In genomic region chr5:87776785-87777184, GRCh38 we compare ENCODE assay signal across 23 cellular contexts.
DNase-seq lines count a peak whose midpoint lies in the region; ATAC-seq and TF ChIP-seq lines count a peak whose summit lies in the region.
"Had no signal": no experiment of that assay in that cellular context is flagged by ENCODE, and none has a peak within 500 bp of the region (broad histone marks: within the 10 kb centered on the region; RNA-seq: fewer than 3 reads in every experiment).

No MANE protein-coding gene starts in this region.

- 89% methylated on average over 3 of the region's 3 CpGs for WGBS in mammary epithelial cell (ENCODE audit: low coverage, missing lambda C conversion rate)
- WGBS in gastroesophageal sphincter (ENCODE audit: low coverage in 1 of 2), 2 donors, result 81 to 100% methylated on average over 3 of the region's 3 CpGs

- no peak overlapping the region for H3K9ac ChIP-seq in mammary epithelial cell (ENCODE audit: insufficient read depth, low read length)
- H3K9ac ChIP-seq in colonic mucosa (ENCODE audit: low read depth in 2 of 2, low read length in 2 of 2), result no peak overlapping the region
- H3K9ac ChIP-seq: BLaER1 treated with 17β-estradiol and CSF1 and Interleukin-3, amounts not matched to agents 10 nM and 100 nM; GM23248 had no signal

- H3K4me3 ChIP-seq in mammary epithelial cell (replicated peaks in 1 of 3; ENCODE audit: insufficient read depth in 1 of 3, low read depth in 2 of 3, low read length in 3 of 3), result no peak overlapping the region
- no peak overlapping the region for H3K4me3 ChIP-seq in breast epithelium
- H3K4me3 ChIP-seq in epithelial cell of esophagus (ENCODE audit: low read length), result no peak overlapping the region
- no peak overlapping the region for H3K4me3 ChIP-seq in gastroesophageal sphincter
- H3K4me3 ChIP-seq in colonic mucosa, result no peak overlapping the region
- H3K4me3 ChIP-seq: A549; BLaER1 treated with 17β-estradiol and CSF1 and Interleukin-3, amounts not matched to agents 10 nM and 100 nM; GM12878; GM23248 had no signal

- no peaks in the 10 kb centered on the region for H4K20me1 ChIP-seq in mammary epithelial cell (ENCODE audit: insufficient read depth, low read length)
- H4K20me1 ChIP-seq: BLaER1 treated with 17β-estradiol and CSF1 and Interleukin-3, amounts not matched to agents 10 nM and 100 nM had no signal

- TF ChIP-seq POLR2A in breast epithelium (IDR thresholded peaks at IDR 0.05) (no peak), gastroesophageal sphincter (IDR thresholded peaks at IDR 0.05) (no peak)

- H3K4me1 ChIP-seq in mammary epithelial cell (ENCODE audit: insufficient read depth, low read length), result peaks cover 12% of the 10 kb centered on the region
- H3K4me1 ChIP-seq in breast epithelium, result no peaks in the 10 kb centered on the region
- peaks cover 0 to 3% (median 0%) of the 10 kb centered on the region in 3 donors for H3K4me1 ChIP-seq in gastroesophageal sphincter
- no peaks in the 10 kb centered on the region for H3K4me1 ChIP-seq in colonic mucosa
- H3K4me1 ChIP-seq: A549; BE2C; BLaER1 treated with 17β-estradiol and CSF1 and Interleukin-3, amounts not matched to agents 10 nM and 100 nM had no signal

- peak; percentile 56 for DNase-seq in mammary epithelial cell
- no peak for DNase-seq in breast epithelium (ENCODE audit: low spot score in 2 of 2)
- DNase-seq in RWPE1 (ENCODE audit: low spot score), result peak; percentile 13
- peak; percentile 53 for DNase-seq in epithelial cell of esophagus (ENCODE audit: low read depth)
- DNase-seq in kidney tubule cell (ENCODE audit: low spot score), result no peak
- DNase-seq in colonic mucosa, result no peak
- DNase-seq: 8988T; ACHN; AML-193; BE2C; CD4-positive, alpha-beta T cell; CD8-positive, alpha-beta memory T cell; DMS 273 treated with DMSO at 0.1 percent for 48 hours; DMS79; EL; GDM1; H7; HCEC 1CT had no signal

- TF ChIP-seq CTCF in mammary epithelial cell (conservative IDR thresholded peaks at IDR 0.05 in 1 of 2, IDR thresholded peaks at IDR 0.05 in 1 of 2; ENCODE audit: extremely low read depth in 1 of 2, insufficient read depth in 1 of 2, low read depth in 1 of 2, low read length in 2 of 2) (no peak), breast epithelium (IDR thresholded peaks at IDR 0.05) (no peak), RWPE1 (conservative IDR thresholded peaks at IDR 0.05; ENCODE audit: low read depth) (no peak), epithelial cell of esophagus (IDR thresholded peaks at IDR 0.05; ENCODE audit: insufficient read depth, low read depth, low read length, missing control alignments) (no peak), gastroesophageal sphincter (IDR thresholded peaks at IDR 0.05) (no peak), colonic mucosa (IDR thresholded peaks at IDR 0.05) (no peak)

- ATAC-seq in gastroesophageal sphincter, result no peak
- ATAC-seq: A549, GM12878 had no signal

- H3K4me2 ChIP-seq in mammary epithelial cell (ENCODE audit: insufficient read depth, low read depth, low read length), result peak overlapping the region; percentile 27
- H3K4me2 ChIP-seq: A549; BLaER1 treated with 17β-estradiol and CSF1 and Interleukin-3, amounts not matched to agents 10 nM and 100 nM had no signal

- TF ChIP-seq EP300 in gastroesophageal sphincter (IDR thresholded peaks at IDR 0.05), result no peak

- dilution Hi-C loops in mammary epithelial cell (cut with HindIII; ENCODE audit: low sequenced_read_pairs), result no loop called here

- H3K27ac ChIP-seq in mammary epithelial cell (ENCODE audit: insufficient read depth, low read depth, low read length), result no peak overlapping the region
- no peak overlapping the region for H3K27ac ChIP-seq in breast epithelium
- no peak overlapping the region for H3K27ac ChIP-seq in RWPE1
- no peak overlapping the region for H3K27ac ChIP-seq in gastroesophageal sphincter
- H3K27ac ChIP-seq in colonic mucosa, result no peak overlapping the region
- H3K27ac ChIP-seq: A549; BLaER1 treated with 17β-estradiol and CSF1 and Interleukin-3, amounts not matched to agents 10 nM and 100 nM; GM23248 had no signal

- no peak overlapping the region for H2AFZ ChIP-seq in mammary epithelial cell (ENCODE audit: low read depth, low read length)
- H2AFZ ChIP-seq: GM23248 had no signal

- POLR2A ChIA-PET in RWPE1 (lab: Yijun Ruan, JAX; ENCODE audit: low non-redundant PET), result no interaction called here

- intact Hi-C loops in mammary epithelial cell (cut with micrococcal nuclease) (no loop called here), breast epithelium (cut with DNase I; ENCODE audit: low total_unique reads) (loop anchor here (5.0 kb wide), 1 partner anchor 1406 kb away; no protein-coding TSS in a partner anchor), colonic mucosa (cut with DNase I) (loop anchor here (10.0 kb wide), 1 partner anchor 352 kb away; no protein-coding TSS in a partner anchor)

- no peaks in the 10 kb centered on the region for H3K27me3 ChIP-seq in mammary epithelial cell (ENCODE audit: insufficient read depth, low read length)
- H3K27me3 ChIP-seq in breast epithelium, result peaks cover 0 to 6% of the 10 kb centered on the region in 2 donors
- peaks cover 25% of the 10 kb centered on the region for H3K27me3 ChIP-seq in gastroesophageal sphincter
- H3K27me3 ChIP-seq in colonic mucosa, result no peaks in the 10 kb centered on the region

- in situ Hi-C loops in mammary epithelial cell (cut with MboI; ENCODE audit: low sequenced_read_pairs in 2 of 2), result loop anchor here in 1 of 2 donors (25.0 kb wide), 1 partner anchor 911 kb away; no protein-coding TSS in a partner anchor

- CTCF ChIA-PET in mammary epithelial cell (lab: Charles Lee; ENCODE audit: low non-redundant PET) (no interaction called here), RWPE1 (lab: Yijun Ruan, JAX) (no interaction called here)

- no TSS peak for BruUV-seq in mammary epithelial cell (replicated peaks; lab: Mats Ljungman, UMichigan)

- H3K36me3 ChIP-seq in mammary epithelial cell (ENCODE audit: insufficient read depth, low read length) (no peaks in the 10 kb centered on the region), breast epithelium (no peaks in the 10 kb centered on the region), gastroesophageal sphincter (no peaks in the 10 kb centered on the region), colonic mucosa (no peaks in the 10 kb centered on the region)
- H3K36me3 ChIP-seq: BE2C; BLaER1 treated with 17β-estradiol and CSF1 and Interleukin-3, amounts not matched to agents 10 nM and 100 nM had no signal

- H3K9me3 ChIP-seq in mammary epithelial cell (replicated peaks; ENCODE audit: insufficient read depth, low read length), result no peaks in the 10 kb centered on the region
- H3K9me3 ChIP-seq in breast epithelium, result no peaks in the 10 kb centered on the region
- no peaks in the 10 kb centered on the region for H3K9me3 ChIP-seq in gastroesophageal sphincter
- no peaks in the 10 kb centered on the region for H3K9me3 ChIP-seq in colonic mucosa
- H3K9me3 ChIP-seq: A549; BE2C; BLaER1 treated with 17β-estradiol and CSF1 and Interleukin-3, amounts not matched to agents 10 nM and 100 nM had no signal

- H3K79me2 ChIP-seq in mammary epithelial cell (ENCODE audit: insufficient read depth, low read length), result no peaks in the 10 kb centered on the region

Comparison
In these comparisons a context has a peak if more than half of its experiments do, and no peak if none do; other contexts are left out.
1. DNase-seq: peak in mammary epithelial cell (single experiment), RWPE1 (single experiment) and epithelial cell of esophagus (single experiment); none in breast epithelium (0 of 2), kidney tubule cell (single experiment) and colonic mucosa (single experiment).